ENCODE assay signal across 8 cellular contexts in genomic region chr17:4161179-4161559, GRCh38. TPM values are rescaled to one million over a fixed set of nuclear protein-coding genes. Genes with fewer than 3 reads are reported as not detected.
A peak's percentile ranks its signal among the peaks of the same experiment; 100 is the strongest.
DNase-seq lines count a peak whose midpoint lies in the region; ATAC-seq lines count a peak whose summit lies in the region.

No MANE protein-coding gene starts in this region.

- POLR2A ChIA-PET in activated CD4-positive, alpha-beta memory T cell treated with anti-CD3 and anti-CD28 coated beads, Interleukin-2, amount 10 ng/mL, durations not matched to agents 7 days and 5 days (lab: Charles Lee) = interaction anchor here (1.6 to 12.7 kb wide), 3 partner anchors 8 to 17 kb away, joined by 3 to 178 read pairs (median 22); partner anchors contain the start of genes CYB5D2 and ZZEF1

- no peak overlapping the region for H3K4me3 Mint-ChIP-seq in activated naive CD8-positive, alpha-beta T cell treated with anti-CD3 and anti-CD28 coated beads for 36 hours
- no peak overlapping the region for H3K4me3 Mint-ChIP-seq in activated naive CD8-positive, alpha-beta T cell treated with anti-CD3 and anti-CD28 coated beads, Interleukin-2, amount 50 U/mL, for 24 hours
- H3K4me3 Mint-ChIP-seq in activated CD4-positive, alpha-beta memory T cell treated with anti-CD3 and anti-CD28 coated beads, Interleukin-2, amount 10 ng/mL, durations not matched to agents 7 days and 5 days = no peak overlapping the region

- DNase-seq in activated naive CD8-positive, alpha-beta T cell treated with anti-CD3 and anti-CD28 coated beads for 36 hours = no peak
- DNase-seq in activated naive CD8-positive, alpha-beta T cell treated with anti-CD3 and anti-CD28 coated beads, Interleukin-2, amount 50 U/mL, for 24 hours = no peak
- no peak for DNase-seq in activated CD4-positive, alpha-beta memory T cell treated with anti-CD3 and anti-CD28 coated beads, Interleukin-2, amount 10 ng/mL, durations not matched to agents 7 days and 5 days
- DNase-seq in iPS-NIHi11 (ENCODE audit: low spot score) = peak; percentile 38
- no peak for DNase-seq in NCI-H1436 treated with DMSO at 0.1 percent for 48 hours (lab: John Stamatoyannopoulos, UW)
- no peak for DNase-seq in stimulated activated CD4-positive, alpha-beta T cell treated with anti-CD3 and anti-CD28 coated beads, Interleukin-1b, Interleukin-23, amount 100 ng/mL, for 48 hours
- DNase-seq in HuH-7 (ENCODE audit: low spot score) = no peak

- CTCF ChIA-PET in activated CD4-positive, alpha-beta memory T cell treated with anti-CD3 and anti-CD28 coated beads, Interleukin-2, amount 10 ng/mL, durations not matched to agents 7 days and 5 days (lab: Charles Lee) = interaction anchor here (0.8 to 1.6 kb wide), 3 partner anchors 15 to 315 kb away, joined by 3 to 5 read pairs (median 3); partner anchors contain the start of gene NCBP3

- H3K9me3 Mint-ChIP-seq in activated naive CD8-positive, alpha-beta T cell treated with anti-CD3 and anti-CD28 coated beads for 36 hours = no peaks in the 10 kb centered on the region
- H3K9me3 Mint-ChIP-seq in activated naive CD8-positive, alpha-beta T cell treated with anti-CD3 and anti-CD28 coated beads, Interleukin-2, amount 50 U/mL, for 24 hours = no peaks in the 10 kb centered on the region
- H3K9me3 Mint-ChIP-seq in activated CD4-positive, alpha-beta memory T cell treated with anti-CD3 and anti-CD28 coated beads, Interleukin-2, amount 10 ng/mL, durations not matched to agents 7 days and 5 days = no peaks in the 10 kb centered on the region

- no peaks in the 10 kb centered on the region for H3K4me1 Mint-ChIP-seq in activated naive CD8-positive, alpha-beta T cell treated with anti-CD3 and anti-CD28 coated beads for 36 hours
- H3K4me1 Mint-ChIP-seq in activated naive CD8-positive, alpha-beta T cell treated with anti-CD3 and anti-CD28 coated beads, Interleukin-2, amount 50 U/mL, for 24 hours = no peaks in the 10 kb centered on the region
- peaks cover 28% of the 10 kb centered on the region for H3K4me1 Mint-ChIP-seq in activated CD4-positive, alpha-beta memory T cell treated with anti-CD3 and anti-CD28 coated beads, Interleukin-2, amount 10 ng/mL, durations not matched to agents 7 days and 5 days

- no peak for ATAC-seq in activated naive CD8-positive, alpha-beta T cell treated with anti-CD3 and anti-CD28 coated beads, Interleukin-2, amount 50 U/mL, for 24 hours
- no peak for ATAC-seq in HG02885 (IDR thresholded peaks at IDR 0.05; ENCODE audit: poor library complexity, unreplicated experiment)

- peaks cover 5% of the 10 kb centered on the region for H3K36me3 Mint-ChIP-seq in activated naive CD8-positive, alpha-beta T cell treated with anti-CD3 and anti-CD28 coated beads for 36 hours
- H3K36me3 Mint-ChIP-seq in activated naive CD8-positive, alpha-beta T cell treated with anti-CD3 and anti-CD28 coated beads, Interleukin-2, amount 50 U/mL, for 24 hours (ENCODE audit: low read depth) = peaks cover 6% of the 10 kb centered on the region
- H3K36me3 Mint-ChIP-seq in activated CD4-positive, alpha-beta memory T cell treated with anti-CD3 and anti-CD28 coated beads, Interleukin-2, amount 10 ng/mL, durations not matched to agents 7 days and 5 days (ENCODE audit: low read depth) = peaks cover 34% of the 10 kb centered on the region

- no peaks in the 10 kb centered on the region for H3K27me3 Mint-ChIP-seq in activated naive CD8-positive, alpha-beta T cell treated with anti-CD3 and anti-CD28 coated beads for 36 hours
- no peaks in the 10 kb centered on the region for H3K27me3 Mint-ChIP-seq in activated naive CD8-positive, alpha-beta T cell treated with anti-CD3 and anti-CD28 coated beads, Interleukin-2, amount 50 U/mL, for 24 hours
- no peaks in the 10 kb centered on the region for H3K27me3 Mint-ChIP-seq in activated CD4-positive, alpha-beta memory T cell treated with anti-CD3 and anti-CD28 coated beads, Interleukin-2, amount 10 ng/mL, durations not matched to agents 7 days and 5 days

- H3K27ac Mint-ChIP-seq in activated naive CD8-positive, alpha-beta T cell treated with anti-CD3 and anti-CD28 coated beads for 36 hours = peak overlapping the region; percentile 11
- H3K27ac Mint-ChIP-seq in activated naive CD8-positive, alpha-beta T cell treated with anti-CD3 and anti-CD28 coated beads, Interleukin-2, amount 50 U/mL, for 24 hours = no peak overlapping the region
- peak overlapping the region; percentile 69 for H3K27ac Mint-ChIP-seq in activated CD4-positive, alpha-beta memory T cell treated with anti-CD3 and anti-CD28 coated beads, Interleukin-2, amount 10 ng/mL, durations not matched to agents 7 days and 5 days

RNA-seq across cellular contexts. Expression of gene CYB5D2, which starts 18.2 kb away (rescaled TPM):
- total RNA-seq in activated naive CD8-positive, alpha-beta T cell treated with anti-CD3 and anti-CD28 coated beads for 36 hours = 10 to 100 TPM; 11.0 to 11.6 TPM
- 1 to 10 TPM; 7.9 to 8.6 TPM for total RNA-seq in activated CD4-positive, alpha-beta memory T cell treated with anti-CD3 and anti-CD28 coated beads, Interleukin-2, amount 10 ng/mL, durations not matched to agents 7 days and 5 days

RNA-seq across cellular contexts. Expression of gene ZZEF1, which starts 18.3 kb away (rescaled TPM):
- total RNA-seq in activated naive CD8-positive, alpha-beta T cell treated with anti-CD3 and anti-CD28 coated beads for 36 hours = 10 to 100 TPM; 23.7 to 27.0 TPM
- 10 to 100 TPM; 52.1 to 54.9 TPM for total RNA-seq in activated CD4-positive, alpha-beta memory T cell treated with anti-CD3 and anti-CD28 coated beads, Interleukin-2, amount 10 ng/mL, durations not matched to agents 7 days and 5 days
